In the genomic region with DNA sequence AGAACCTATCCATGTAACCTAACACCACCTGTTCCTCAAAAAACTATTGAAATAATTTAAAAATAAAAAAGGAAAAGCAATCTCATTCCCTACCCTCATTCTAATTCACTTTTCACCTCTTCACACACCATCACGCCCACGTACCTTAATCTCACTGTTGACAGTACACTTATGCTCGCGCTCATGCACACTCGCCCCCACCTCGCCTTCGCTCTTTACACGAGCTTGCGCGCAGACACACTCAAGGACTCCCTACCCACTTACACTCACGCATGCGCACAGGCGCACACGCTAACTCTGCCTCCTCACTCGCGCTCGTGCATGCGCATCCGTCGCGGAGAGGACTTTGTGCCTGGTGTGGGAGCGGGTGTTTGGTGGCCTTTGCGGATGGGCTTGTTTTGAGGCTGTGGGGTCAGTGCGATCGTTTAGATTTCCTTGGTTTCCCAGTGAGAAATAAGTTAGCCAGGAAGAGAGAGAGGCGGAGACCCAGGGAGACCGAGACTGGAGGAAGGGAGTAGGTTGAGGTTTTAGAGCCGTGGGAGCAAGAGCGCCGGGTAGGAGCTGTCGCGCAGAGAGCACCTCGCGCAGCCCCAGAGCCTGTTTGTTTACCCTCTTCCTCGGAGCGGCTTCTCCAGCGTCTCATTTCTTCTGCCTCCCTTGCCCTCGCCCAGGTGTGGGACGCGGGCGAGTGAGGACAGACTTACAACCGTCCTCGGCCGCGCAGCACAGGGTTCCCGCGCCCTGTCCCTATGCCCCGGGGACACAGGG, we compare ENCODE assay signal across 9 cellular contexts. TPM values are rescaled to one million over a fixed set of nuclear protein-coding genes. Genes with fewer than 3 reads are reported as not detected.
DNase-seq lines count a peak whose midpoint lies in the region; ATAC-seq and TF ChIP-seq lines count a peak whose summit lies in the region.
"Had no signal": no experiment of that assay in that cellular context is flagged by ENCODE, and none has a peak within 500 bp of the region (broad histone marks: within the 10 kb centered on the region; RNA-seq: fewer than 3 reads in every experiment).

No MANE protein-coding gene starts in this region.

- H3K27me3 ChIP-seq in right cardiac atrium (ENCODE audit: control insufficient read depth, insufficient read depth): no peaks in the 10 kb centered on the region
- H3K27me3 ChIP-seq in uterus: peaks cover 0 to 42% of the 10 kb centered on the region in 2 donors

- H3K4me3 ChIP-seq in right cardiac atrium (ENCODE audit: low read length) (peak overlapping the region; percentile 45), uterus (peak overlapping the region; percentile 27 to 33)

- intact Hi-C loops in right cardiac atrium (cut with DNase I): no loop called here
- intact Hi-C loops in uterus (cut with DNase I; ENCODE audit: low total_unique reads): no loop called here

- no peak for TF ChIP-seq POLR2A in uterus (IDR thresholded peaks at IDR 0.05)

- TF ChIP-seq CTCF in uterus (IDR thresholded peaks at IDR 0.05): no peak

- WGBS in right cardiac atrium: under 1% methylated on average over 48 of the region's 48 CpGs

- DNase-seq in DMS53 treated with DMSO at 0.1 percent for 48 hours (lab: John Stamatoyannopoulos, UW; ENCODE audit: unreplicated experiment): peak; percentile 70
- peak; percentile 68 for DNase-seq in M059J (ENCODE audit: low read depth)
- peak; percentile 69 for DNase-seq in T follicular helper cell (ENCODE audit: low read depth)
- DNase-seq in amniotic epithelial cell (ENCODE audit: low read depth): peak; percentile 54
- peak; percentile 90 to 96 (median 92) for DNase-seq in right cardiac atrium
- DNase-seq in putamen (ENCODE audit: low spot score): peak; percentile 87
- DNase-seq in uterus: peak; percentile 55 to 68

- H3K4me1 ChIP-seq in right cardiac atrium (ENCODE audit: control insufficient read depth, insufficient read depth, low read length) (peaks cover 2% of the 10 kb centered on the region), uterus (peaks cover 0 to 4% of the 10 kb centered on the region in 2 donors)

- no peaks in the 10 kb centered on the region for H3K36me3 ChIP-seq in uterus

- peak; percentile 72 for ATAC-seq in GM21619 (IDR thresholded peaks at IDR 0.05; ENCODE audit: unreplicated experiment)
- ATAC-seq in right cardiac atrium: peak; percentile 96

- H3K27ac ChIP-seq in right cardiac atrium (ENCODE audit: low read length) (no peak overlapping the region), uterus (no peak overlapping the region)

- H3K9me3 ChIP-seq in right cardiac atrium (ENCODE audit: control insufficient read depth, low read length): no peaks in the 10 kb centered on the region
- H3K9me3 ChIP-seq in uterus: no peaks in the 10 kb centered on the region

RNA-seq across cellular contexts. Expression of a gene that starts 8.1 kb away (rescaled TPM):
- total RNA-seq in M059J (2014; rRNA removed; shearing (Covaris generic)): not detected in 2 replicates
- not detected for total RNA-seq in right cardiac atrium
- polyA plus RNA-seq in right cardiac atrium: not detected
- total RNA-seq in uterus: not detected
- total RNA-seq: glomerular endothelial cell had no signal

RNA-seq across cellular contexts. Expression of a gene that starts 27.4 kb away (rescaled TPM):
- total RNA-seq in M059J (2014; rRNA removed; shearing (Covaris generic)): 31.4 and 34.8 TPM in 2 replicates
- total RNA-seq in right cardiac atrium (10 to 100 TPM; 11.1 to 18.1 (median 13.3) TPM), uterus (10 to 100 TPM; 26.0 to 80.2 (median 52.8) TPM)
- polyA plus RNA-seq in right cardiac atrium: 10.4 TPM
